Comparison of ENCODE assay signal across 9 cellular contexts in the genomic region with DNA sequence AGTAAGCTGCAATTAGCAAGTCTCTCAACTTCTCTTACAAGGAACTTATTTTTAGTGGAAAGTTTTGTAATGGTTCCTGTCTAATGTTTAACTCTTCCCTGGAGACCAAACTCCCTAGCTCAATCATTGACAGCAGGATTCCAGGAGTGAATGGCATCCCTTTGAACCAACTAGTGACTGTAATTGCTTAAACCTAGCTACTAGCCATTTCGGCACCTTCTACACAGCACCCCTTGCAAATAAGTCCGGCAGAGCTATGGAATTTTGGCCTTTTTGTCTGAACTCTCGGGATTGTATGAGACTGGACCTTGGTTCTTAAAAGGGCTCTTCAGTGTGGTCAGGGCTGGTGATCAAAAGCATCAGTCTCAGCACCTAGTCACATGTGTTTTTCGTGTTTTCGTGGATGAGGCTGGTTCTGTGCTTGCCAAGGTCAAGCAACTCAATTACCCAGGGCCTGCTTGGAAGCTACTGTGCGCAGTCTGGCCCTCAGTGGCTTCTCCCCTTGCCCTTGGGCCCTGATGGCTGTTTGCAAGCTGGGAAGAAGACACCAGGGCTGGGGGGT.
DNase-seq lines count a peak whose midpoint lies in the region; ATAC-seq and TF ChIP-seq lines count a peak whose summit lies in the region.
"Had no signal": no experiment of that assay in that cellular context is flagged by ENCODE, and none has a peak within 500 bp of the region (broad histone marks: within the 10 kb centered on the region; RNA-seq: fewer than 3 reads in every experiment).

No MANE protein-coding gene starts in this region.

- H3K36me3 ChIP-seq in hepatocyte (replicated peaks; ENCODE audit: insufficient read depth, low read depth): no peaks in the 10 kb centered on the region

- peaks cover 56% of the 10 kb centered on the region for H3K36me3 Mint-ChIP-seq in T-cell

- peak; percentile 11 for ATAC-seq in GM21786 (IDR thresholded peaks at IDR 0.05; ENCODE audit: unreplicated experiment)
- no peak for ATAC-seq in T-cell (replicated peaks in 1 of 4)
- ATAC-seq in HG03520 (IDR thresholded peaks at IDR 0.05; ENCODE audit: unreplicated experiment): no peak

- H3K4me1 Mint-ChIP-seq in T-cell: peaks cover 78 to 85% (median 83%) of the 10 kb centered on the region in 3 donors

- WGBS in hepatocyte (ENCODE audit: low lambda C conversion rate, missing lambda C conversion rate): 37% methylated on average over 6 of the region's 6 CpGs

- H3K4me3 Mint-ChIP-seq in T-cell: peak overlapping the region in 2 of 3 donors; percentile 36 to 47

- H4K20me1 ChIP-seq in hepatocyte (ENCODE audit: insufficient read depth, poor library complexity, severe bottlenecking): no peaks in the 10 kb centered on the region

- H3K79me2 ChIP-seq in hepatocyte: no peaks in the 10 kb centered on the region

- DNase-seq in T-cell: no peak
- DNase-seq in hepatocyte (ENCODE audit: low spot score): peak; percentile 50
- DNase-seq in renal cortical epithelial cell (ENCODE audit: low read depth): peak; percentile 99
- DNase-seq in GM13977 (ENCODE audit: low spot score): no peak
- DNase-seq in NCI-H2107 treated with DMSO at 0.1 percent for 48 hours (lab: John Stamatoyannopoulos, UW; ENCODE audit: unreplicated experiment): no peak
- DNase-seq: NCI-H526 had no signal

- TF ChIP-seq CTCF in hepatocyte (IDR thresholded peaks at IDR 0.05; ENCODE audit: poor library complexity) (no peak), GM13977 (IDR thresholded peaks at IDR 0.05; ENCODE audit: extremely low read depth, insufficient read depth, missing control alignments) (no peak)

- in situ Hi-C loops in GM13977 (cut with MboI; ENCODE audit: low pct_unique_long_range_greater_than_20kb, low sequenced_read_pairs, unreplicated experiment): no loop called here

- no peak overlapping the region for H2AFZ ChIP-seq in hepatocyte

- H3K9me2 ChIP-seq in hepatocyte (replicated peaks; ENCODE audit: insufficient read depth): no peaks in the 10 kb centered on the region

- peaks cover 0 to 5% (median 0%) of the 10 kb centered on the region in 3 donors for H3K9me3 Mint-ChIP-seq in T-cell

- POLR2A ChIA-PET in T-cell (lab: Charles Lee): interaction anchor here (0.6 to 2.9 kb wide), 5 partner anchors 13 to 135 kb away, joined by 3 to 29 read pairs (median 3); a partner anchor contains a TSS

- H3K27ac ChIP-seq in hepatocyte: peak overlapping the region; percentile 63
- H3K27ac ChIP-seq: VCaP had no signal

- no peaks in the 10 kb centered on the region for H3K27me3 ChIP-seq in hepatocyte

- peak overlapping the region; percentile 26 for H3K4me2 ChIP-seq in hepatocyte

- CTCF ChIA-PET in T-cell (lab: Charles Lee): interaction anchor here (0.5 to 1.9 kb wide), 4 partner anchors 13 to 226 kb away, joined by 3 to 9 read pairs (median 4); no protein-coding TSS in a partner anchor

- peaks cover 11% of the 10 kb centered on the region for H3K4me1 ChIP-seq in hepatocyte (ENCODE audit: insufficient read depth)

- no peaks in the 10 kb centered on the region for H3K9me3 ChIP-seq in hepatocyte (ENCODE audit: low read depth)

- H3K27ac Mint-ChIP-seq in T-cell: peak overlapping the region; percentile 55 to 62

- H3K4me3 ChIP-seq in hepatocyte: no peak overlapping the region

- H3K27me3 Mint-ChIP-seq in T-cell: no peaks in the 10 kb centered on the region

Comparison
In these comparisons a context has a peak if more than half of its experiments do, and no peak if none do; other contexts are left out.
1. DNase-seq: peak in hepatocyte (single experiment) and renal cortical epithelial cell (single experiment); none in T-cell (0 of 34), GM13977 (single experiment) and NCI-H2107 treated with DMSO at 0.1 percent for 48 hours (single experiment).